ENCODE assay signal across 8 cellular contexts in genomic region chr18:26089247-26090129, GRCh38. TPM values are rescaled to one million over a fixed set of nuclear protein-coding genes. Genes with fewer than 3 reads are reported as not detected.
DNase-seq lines count a peak whose midpoint lies in the region; ATAC-seq, FAIRE-seq and TF ChIP-seq lines count a peak whose summit lies in the region.

No MANE protein-coding gene starts in this region.

- intact Hi-C loops in OCI-LY7 (cut with micrococcal nuclease; ENCODE audit: unreplicated experiment) (loop anchor here (1.0 to 2.0 kb wide), 3 partner anchors 77 to 138 kb away; no protein-coding TSS in a partner anchor), left lung (cut with DNase I) (no loop called here)

- H3K4me3 ChIP-seq in AG04449 (ENCODE audit: low read depth, low read length) (peak overlapping the region; percentile 92), OCI-LY7 (ENCODE audit: low read depth, low read length, poor library complexity, severe bottlenecking) (peak overlapping the region; percentile 97), cardiac fibroblast (replicated peaks in 1 of 2; ENCODE audit: low read depth in 2 of 2, low read length in 2 of 2) (peak overlapping the region; percentile 74 to 95), left lung (peak overlapping the region; percentile 67 to 84)

- no peak for FAIRE-seq in D721Med (lab: Jason Lieb, UNC)

- H3K27ac ChIP-seq in OCI-LY7 (ENCODE audit: low read depth, low read length, poor library complexity, severe bottlenecking) (peak overlapping the region; percentile 90), left lung (peak overlapping the region; percentile 95 to 98), substantia nigra (ENCODE audit: low read depth, low read length, poor library complexity, severe bottlenecking) (peak overlapping the region; percentile 96)

- H3K4me1 ChIP-seq in OCI-LY7 (ENCODE audit: insufficient read depth, low read length, poor library complexity, severe bottlenecking) (peaks cover 47% of the 10 kb centered on the region), left lung (peaks cover 0 to 35% of the 10 kb centered on the region in 2 donors)

- peak; percentile 6 for ATAC-seq in GM18498 (IDR thresholded peaks at IDR 0.05; ENCODE audit: unreplicated experiment)
- ATAC-seq in HG03139 (IDR thresholded peaks at IDR 0.05; ENCODE audit: unreplicated experiment), result peak; percentile 19
- ATAC-seq in left lung, result no peak

- no TSS peak for BruUV-seq in OCI-LY7 (replicated peaks; lab: Mats Ljungman, UMichigan)

- TF ChIP-seq CTCF in AG04449 (IDR thresholded peaks at IDR 0.05; ENCODE audit: insufficient read depth, low read length, missing control alignments) (no peak), OCI-LY7 (conservative IDR thresholded peaks at IDR 0.05; ENCODE audit: low read length) (no peak), cardiac fibroblast (IDR thresholded peaks at IDR 0.05; ENCODE audit: low read depth, low read length) (no peak), left lung (IDR thresholded peaks at IDR 0.05) (no peak), D721Med (IDR thresholded peaks at IDR 0.05; ENCODE audit: insufficient read depth, missing control alignments) (no peak)

- peaks cover 54% of the 10 kb centered on the region for H3K79me2 ChIP-seq in OCI-LY7 (ENCODE audit: insufficient read depth, low read depth, low read length)

- peak overlapping the region; percentile 78 for H3K4me2 ChIP-seq in OCI-LY7 (ENCODE audit: low read length)

- H3K27me3 ChIP-seq in left lung, result no peaks in the 10 kb centered on the region

- no peaks in the 10 kb centered on the region for H3K9me3 ChIP-seq in OCI-LY7 (ENCODE audit: low read length)
- H3K9me3 ChIP-seq in left lung, result no peaks in the 10 kb centered on the region

- POLR2A ChIA-PET in AG04449 (lab: Yijun Ruan, JAX) (interaction anchor here (1.0 kb wide), 1 partner anchor 19 kb away, joined by 3 read pairs; no protein-coding TSS in a partner anchor), OCI-LY7 (lab: Charles Lee) (interaction anchor here (0.7 to 1.9 kb wide), 9 partner anchors 14 to 135 kb away, joined by 3 to 5 read pairs (median 3); no protein-coding TSS in a partner anchor)

- H2AFZ ChIP-seq in OCI-LY7 (ENCODE audit: low read length), result peak overlapping the region; percentile 72; the same call in 1 of the 2 replicates

- peaks cover 23% of the 10 kb centered on the region; the same call in 1 of the 2 replicates for H4K20me1 ChIP-seq in OCI-LY7 (ENCODE audit: insufficient read depth, low read length)

- CTCF ChIA-PET in AG04449 (lab: Yijun Ruan, JAX), result no interaction called here
- CTCF ChIA-PET in OCI-LY7 (lab: Charles Lee; ENCODE audit: unreplicated experiment), result no interaction called here

- H3K36me3 ChIP-seq in OCI-LY7 (ENCODE audit: insufficient read depth, low read length), result peaks cover 38% of the 10 kb centered on the region
- peaks cover 0 to 25% of the 10 kb centered on the region in 2 donors for H3K36me3 ChIP-seq in left lung

- DNase-seq in AG04449 (ENCODE audit: low read depth, low spot score) (no peak), OCI-LY7 (ENCODE audit: low spot score) (peak; percentile 41), cardiac fibroblast (ENCODE audit: low read depth in 2 of 2) (peak; percentile 40 to 63), left lung (no peak), substantia nigra (lab: John Stamatoyannopoulos, UW) (peak in 30 of 49 donors; percentile 1 to 72 (median 32)), D721Med (ENCODE audit: insufficient read length, low spot score) (no peak)

- H3K9me2 ChIP-seq in OCI-LY7 (ENCODE audit: insufficient read depth, low read length), result no peaks in the 10 kb centered on the region

RNA-seq across cellular contexts. Expression of gene SS18, which starts 0.9 kb away (rescaled TPM):
- 116 and 155 TPM in 2 replicates for total RNA-seq in OCI-LY7 (2014; rRNA removed; shearing (Covaris generic))
- total RNA-seq in OCI-LY7 (2022) (192 and 197 TPM in 2 replicates), left lung (10 to 100 TPM; 56.9 to 58.5 TPM)

RNA-seq across cellular contexts. Expression of gene PSMA8, which starts 44.2 kb away (rescaled TPM):
- total RNA-seq in OCI-LY7 (2014; rRNA removed; shearing (Covaris generic)), result 0.13 TPM in 1 of 2 replicates, not detected in the other
- total RNA-seq in OCI-LY7 (2022) (0.19 and 0.37 TPM in 2 replicates), left lung (under 1 TPM in 1 of 2 donors, not detected in 1; 0.15 TPM)

Comparison
In these comparisons a context has a peak if more than half of its experiments do, and no peak if none do; other contexts are left out.
1. DNase-seq: peak in OCI-LY7 (single experiment), cardiac fibroblast (2 of 2) and substantia nigra (30 of 49); none in AG04449 (single experiment), left lung (0 of 2) and D721Med (single experiment).
2. Peak in every context shown above with its lines, with median percentiles within 50 percentile points of each other: H3K4me3 ChIP-seq and H3K27ac ChIP-seq.